ENCODE assay signal across 8 cellular contexts in genomic region chr21:42973991-42974831, GRCh38. TPM values are rescaled to one million over a fixed set of nuclear protein-coding genes. Genes with fewer than 3 reads are reported as not detected.
DNase-seq lines count a peak whose midpoint lies in the region; ATAC-seq, FAIRE-seq and TF ChIP-seq lines count a peak whose summit lies in the region.

TSS of gene PKNOX1 (plus strand) at chr21:42974562. CDS start at chr21:43004382, 29,820 bp downstream.

- 0 to 1% methylated on average over 71 to 106 of the region's 106 CpGs for WGBS in pancreas, 2 donors

- no peaks in the 10 kb centered on the region for H3K9me3 ChIP-seq in pancreas
- H3K9me3 ChIP-seq in tibial artery, result no peaks in the 10 kb centered on the region

- FAIRE-seq in GM12891 (lab: Jason Lieb, UNC) (peak; percentile 98), pancreas (lab: Jason Lieb, UNC) (no peak)

- DNase-seq in GM12891 (ENCODE audit: insufficient read length, low spot score) (peak; percentile 94), NCI-H1436 (lab: John Stamatoyannopoulos, UW) (peak; percentile 98), SW480 (ENCODE audit: low spot score) (peak; percentile 99), Right ventricle myocardium superior (peak; percentile 99), pancreas (peak; percentile 99 to 100 (median 99)), tibial artery (peak; percentile 99)
- peak; percentile 99 for DNase-seq in activated naive CD8-positive, alpha-beta T cell treated with anti-CD3 and anti-CD28 coated beads, Interleukin-2, amount 50 U/mL, for 24 hours

- no peaks in the 10 kb centered on the region for H3K27me3 Mint-ChIP-seq in activated naive CD8-positive, alpha-beta T cell treated with anti-CD3 and anti-CD28 coated beads, Interleukin-2, amount 50 U/mL, for 24 hours

- intact Hi-C loops in Right ventricle myocardium superior (cut with DNase I), result no loop called here
- intact Hi-C loops in pancreas (cut with DNase I), result no loop called here
- intact Hi-C loops in tibial artery (cut with DNase I; ENCODE audit: low total_unique reads), result loop anchor here (10.0 kb wide), 2 partner anchors 49 to 79 kb away; partner anchors contain the start of genes ERVH48-1 and NDUFV3

- H3K27me3 ChIP-seq in pancreas (no peaks in the 10 kb centered on the region), tibial artery (no peaks in the 10 kb centered on the region)

- peak within 1 kb of the TSS; percentile 83 to 98 (median 96) for H3K27ac ChIP-seq in pancreas
- H3K27ac ChIP-seq in tibial artery, result peak within 1 kb of the TSS; percentile 96 to 97

- H3K4me3 ChIP-seq in pancreas (peak within 1 kb of the TSS; percentile 29 to 79 (median 72)), tibial artery (peak within 1 kb of the TSS; percentile 80 to 81)

- H3K36me3 Mint-ChIP-seq in activated naive CD8-positive, alpha-beta T cell treated with anti-CD3 and anti-CD28 coated beads, Interleukin-2, amount 50 U/mL, for 24 hours (ENCODE audit: low read depth), result peaks cover 20% of the 10 kb centered on the region

- no peak for TF ChIP-seq POLR2A in GM12891 (IDR thresholded peaks at IDR 0.05; ENCODE audit: low read depth, low read length)

- TF ChIP-seq CTCF in pancreas (IDR thresholded peaks at IDR 0.05) (no peak), tibial artery (IDR thresholded peaks at IDR 0.05) (no peak)

- peak within 1 kb of the TSS; percentile 90 for H3K27ac Mint-ChIP-seq in activated naive CD8-positive, alpha-beta T cell treated with anti-CD3 and anti-CD28 coated beads, Interleukin-2, amount 50 U/mL, for 24 hours

- H3K4me1 ChIP-seq in pancreas (peaks cover 0 to 19% (median 6%) of the 10 kb centered on the region in 3 donors), tibial artery (peaks cover 0 to 20% (median 6%) of the 10 kb centered on the region in 4 donors)

- H3K36me3 ChIP-seq in pancreas (no peaks in the 10 kb centered on the region), tibial artery (no peaks in the 10 kb centered on the region)

- H3K4me3 Mint-ChIP-seq in activated naive CD8-positive, alpha-beta T cell treated with anti-CD3 and anti-CD28 coated beads, Interleukin-2, amount 50 U/mL, for 24 hours, result peak within 1 kb of the TSS; percentile 87

- ATAC-seq in HG02840 (IDR thresholded peaks at IDR 0.05; ENCODE audit: low FRiP score, unreplicated experiment) (peak; percentile 86), Right ventricle myocardium superior (ENCODE audit: poor library complexity) (peak; percentile 95), pancreas (peak; percentile 87 to 93 (median 88))
- peak; percentile 91 for ATAC-seq in activated naive CD8-positive, alpha-beta T cell treated with anti-CD3 and anti-CD28 coated beads, Interleukin-2, amount 50 U/mL, for 24 hours

- peaks cover 35% of the 10 kb centered on the region for H3K4me1 Mint-ChIP-seq in activated naive CD8-positive, alpha-beta T cell treated with anti-CD3 and anti-CD28 coated beads, Interleukin-2, amount 50 U/mL, for 24 hours

- no peaks in the 10 kb centered on the region for H3K9me3 Mint-ChIP-seq in activated naive CD8-positive, alpha-beta T cell treated with anti-CD3 and anti-CD28 coated beads, Interleukin-2, amount 50 U/mL, for 24 hours

TF ChIP-seq in GM12891, 5 proteins besides CTCF, POLR2A, EP300 and RAD21:
- 0 out of 2 replicates have a peak, but pooled peaks have one; percentile 45 for TF ChIP-seq POLR2AphosphoS5 (IDR thresholded peaks at IDR 0.05; ENCODE audit: low read depth, low read length)
- TF ChIP-seq POU2F2 (IDR thresholded peaks at IDR 0.05; ENCODE audit: low read depth, low read length), result peak; percentile 99
- no peak for TF ChIP-seq PAX5 (IDR thresholded peaks at IDR 0.05; ENCODE audit: insufficient read depth, low read length, severe bottlenecking)

RNA-seq across cellular contexts. Expression of gene PKNOX1, which starts in this region (rescaled TPM):
- polyA plus RNA-seq in GM12891 (2012; ENCODE audit: low read depth, missing spikeins), result 7.3 TPM
- total RNA-seq in Right ventricle myocardium superior, result 6.7 TPM
- total RNA-seq in pancreas, result 10 to 100 TPM in 1 of 6 donors, 1 to 10 TPM in 5; 5.2 to 10.2 (median 6.0) TPM
- polyA plus RNA-seq in pancreas, result 1 to 10 TPM; 6.0 to 8.2 TPM

Comparison
In these comparisons a context has a peak if more than half of its experiments do, and no peak if none do; other contexts are left out.
1. Peak in every context shown above with its lines: DNase-seq, ATAC-seq, H3K4me3 ChIP-seq and H3K27ac ChIP-seq.